9 cellular contexts compared by ENCODE assay signal in the genomic region with DNA sequence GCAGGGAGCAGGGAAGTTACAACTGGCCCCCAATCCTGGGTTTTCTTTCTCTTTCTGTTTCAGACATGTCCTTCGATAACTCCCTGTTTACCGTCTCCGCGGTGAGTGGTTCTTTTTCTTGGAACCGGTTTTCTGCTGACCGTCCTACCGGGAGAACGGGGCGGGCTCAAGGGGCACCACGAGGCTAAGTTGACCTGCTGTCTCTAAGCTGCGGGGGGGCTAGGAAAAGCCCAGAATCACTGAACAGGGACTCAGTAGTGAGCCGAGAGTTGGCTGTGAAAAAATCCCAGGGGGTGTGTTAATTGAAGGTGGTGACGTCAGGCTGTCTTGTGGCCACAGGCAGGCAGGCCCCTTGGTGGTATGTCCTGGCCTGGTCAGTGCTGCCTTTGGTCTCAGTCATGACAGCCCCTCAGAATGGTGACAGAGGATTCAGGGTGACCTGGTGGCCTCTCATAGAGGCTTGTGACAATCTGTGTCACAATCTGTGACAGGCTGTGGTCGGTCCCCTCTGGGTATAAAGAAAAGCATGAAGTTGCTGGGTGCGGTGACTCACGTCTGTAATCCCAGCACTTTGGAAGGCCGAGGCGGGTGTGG. TPM values are rescaled to one million over a fixed set of nuclear protein-coding genes. Genes with fewer than 3 reads are reported as not detected.
DNase-seq lines count a peak whose midpoint lies in the region; TF ChIP-seq lines count a peak whose summit lies in the region.
"Had no signal": no experiment of that assay in that cellular context is flagged by ENCODE, and none has a peak within 500 bp of the region (broad histone marks: within the 10 kb centered on the region; RNA-seq: fewer than 3 reads in every experiment).

No MANE protein-coding gene starts in this region.

- no peak overlapping the region for H2BK20ac ChIP-seq in H9 (ENCODE audit: low read depth, low read length, poor library complexity, severe bottlenecking)

- no peak for DNase-seq in CD8-positive, alpha-beta memory T cell
- DNase-seq in NB4 (ENCODE audit: low read depth) (peak; percentile 64), neural progenitor cell (ENCODE audit: low spot score) (no peak), HAP-1 (ENCODE audit: low spot score in 2 of 2) (no peak), COLO668 (lab: John Stamatoyannopoulos, UW; ENCODE audit: unreplicated experiment) (no peak), H9 (no peak)
- DNase-seq in activated CD8-positive, alpha-beta memory T cell treated with anti-CD3 and anti-CD28 coated beads, Interleukin-2, amount 50 U/mL, for 48 hours, result no peak
- DNase-seq: retina had no signal

- H3K9me3 Mint-ChIP-seq in CD8-positive, alpha-beta memory T cell, result no peaks in the 10 kb centered on the region
- peaks cover 2% of the 10 kb centered on the region for H3K9me3 Mint-ChIP-seq in neural progenitor cell
- no peaks in the 10 kb centered on the region for H3K9me3 Mint-ChIP-seq in H9

- H3K4me3 Mint-ChIP-seq in CD8-positive, alpha-beta memory T cell, result peak overlapping the region in 1 of 7 donors; percentile 54
- H3K4me3 Mint-ChIP-seq in neural progenitor cell (peak overlapping the region; percentile 19), H9 (no peak overlapping the region; a peak in 1 of 5 replicates)

- H2AFZ ChIP-seq in neural progenitor cell (replicated peaks), result peak overlapping the region; percentile 40
- no peak overlapping the region for H2AFZ ChIP-seq in H9 (ENCODE audit: low read length)

- H3K4ac ChIP-seq in H9 (ENCODE audit: low read depth, low read length), result no peak overlapping the region

- CTCF ChIA-PET in CD8-positive, alpha-beta memory T cell (lab: Charles Lee), result interaction anchor here (1.2 to 6.2 kb wide), 11 partner anchors 9 to 266 kb away, joined by 3 to 97 read pairs (median 5); partner anchors contain the start of genes DNM2 and TMED1

- H2BK120ac ChIP-seq in H9 (ENCODE audit: low read depth, low read length, poor library complexity, severe bottlenecking), result no peak overlapping the region

- H3K27ac Mint-ChIP-seq in CD8-positive, alpha-beta memory T cell, result peak overlapping the region in 1 of 8 donors; percentile 49
- peak overlapping the region; percentile 95 for H3K27ac Mint-ChIP-seq in neural progenitor cell
- peak overlapping the region in 1 of 3 experiments; percentile 87; a peak in 2 of 7 replicates for H3K27ac Mint-ChIP-seq in H9

- no peaks in the 10 kb centered on the region for H3F3A ChIP-seq in neural progenitor cell (ENCODE audit: low read depth)

- no peak for TF ChIP-seq POLR2A in NB4 (IDR thresholded peaks at IDR 0.05; ENCODE audit: extremely low read depth, insufficient read length)

- in situ Hi-C loops in HAP-1 (cut with MboI; ENCODE audit: low sequenced_read_pairs), result no loop called here

- H3K14ac ChIP-seq in H9 (ENCODE audit: insufficient read depth, low read length), result no peak overlapping the region

- no peaks in the 10 kb centered on the region for H3K79me2 ChIP-seq in neural progenitor cell (ENCODE audit: low read depth)
- no peaks in the 10 kb centered on the region; the same call in 1 of the 2 replicates for H3K79me2 ChIP-seq in H9 (ENCODE audit: insufficient read depth, low read length)

- peaks cover 10% of the 10 kb centered on the region for H3K4me1 ChIP-seq in CD8-positive, alpha-beta memory T cell (ENCODE audit: insufficient read depth, low read length)
- H3K4me1 ChIP-seq in ectodermal cell (ENCODE audit: control insufficient read depth, insufficient read depth, low read length) (no peaks in the 10 kb centered on the region), neural progenitor cell (no peaks in the 10 kb centered on the region), HAP-1 (no peaks in the 10 kb centered on the region), H9 (ENCODE audit: insufficient read depth, low read length) (0 out of 2 replicates have a peak, but pooled peaks cover 2% of the 10 kb centered on the region)

- H3K23ac ChIP-seq in H9 (ENCODE audit: insufficient read length, low read depth, low read length), result no peak overlapping the region

- H3K27me3 ChIP-seq in CD8-positive, alpha-beta memory T cell (ENCODE audit: insufficient read depth, low read length, poor library complexity, severe bottlenecking), result no peaks in the 10 kb centered on the region
- H3K27me3 ChIP-seq in ectodermal cell (ENCODE audit: control insufficient read depth, insufficient read depth, low read length, poor library complexity, severe bottlenecking) (no peaks in the 10 kb centered on the region), neural progenitor cell (no peaks in the 10 kb centered on the region), HAP-1 (ENCODE audit: low read depth) (no peaks in the 10 kb centered on the region), H9 (ENCODE audit: insufficient read depth, low read length) (no peaks in the 10 kb centered on the region)

- no peak overlapping the region for H3K4me3 ChIP-seq in CD8-positive, alpha-beta memory T cell (ENCODE audit: low read length)
- no peak overlapping the region for H3K4me3 ChIP-seq in NB4 (ENCODE audit: low read depth, low read length)
- H3K4me3 ChIP-seq in ectodermal cell (ENCODE audit: insufficient read depth, low read depth, low read length), result no peak overlapping the region
- H3K4me3 ChIP-seq in neural progenitor cell, result no peak overlapping the region
- H3K4me3 ChIP-seq in HAP-1, result no peak overlapping the region

- H2BK5ac ChIP-seq in H9 (ENCODE audit: insufficient read length, low read length), result no peak overlapping the region

- no peak overlapping the region for H3T11ph ChIP-seq in H9 (ENCODE audit: low read length)

- no peaks in the 10 kb centered on the region for H4K20me1 ChIP-seq in neural progenitor cell (ENCODE audit: low read depth)
- H4K20me1 ChIP-seq in H9 (ENCODE audit: control insufficient read depth, insufficient read depth, insufficient read length), result no peaks in the 10 kb centered on the region

- H3K23me2 ChIP-seq in H9 (ENCODE audit: insufficient read length, low read depth, low read length, poor library complexity, severe bottlenecking), result no peaks in the 10 kb centered on the region

- H4K8ac ChIP-seq in H9 (replicated peaks; ENCODE audit: insufficient read length, low read depth, low read length), result no peak overlapping the region

- H3K4me1 Mint-ChIP-seq in CD8-positive, alpha-beta memory T cell, result peaks cover 8 to 21% (median 11%) of the 10 kb centered on the region in 3 donors
- H3K4me1 Mint-ChIP-seq in neural progenitor cell, result peaks cover 20% of the 10 kb centered on the region
- H3K4me1 Mint-ChIP-seq in H9, result peaks cover 6 to 20% of the 10 kb centered on the region in 2 experiments

- TF ChIP-seq CTCF in NB4 (IDR thresholded peaks at IDR 0.05; ENCODE audit: low read depth, low read length) (no peak), neural progenitor cell (IDR thresholded peaks at IDR 0.05) (no peak), H9 (conservative IDR thresholded peaks at IDR 0.05) (no peak)

- H3K4me2 ChIP-seq in neural progenitor cell (no peak overlapping the region), H9 (ENCODE audit: insufficient read depth, insufficient read length, low read length) (no peak overlapping the region)

- no peak overlapping the region for H3K56ac ChIP-seq in H9 (ENCODE audit: insufficient read length, low read depth, low read length)

- no peaks in the 10 kb centered on the region for H3K36me3 ChIP-seq in CD8-positive, alpha-beta memory T cell (ENCODE audit: insufficient read depth, low read length)
- H3K36me3 ChIP-seq in ectodermal cell (ENCODE audit: control insufficient read depth, insufficient read depth, low read length), result no peaks in the 10 kb centered on the region
- no peaks in the 10 kb centered on the region for H3K36me3 ChIP-seq in neural progenitor cell
- H3K36me3 ChIP-seq in HAP-1 (replicated peaks), result no peaks in the 10 kb centered on the region

- no peak overlapping the region for H2AK5ac ChIP-seq in H9 (ENCODE audit: insufficient read length, low read length)

- no peak overlapping the region for H2BK12ac ChIP-seq in H9 (ENCODE audit: insufficient read length, low read depth, low read length)

- no peak overlapping the region for H4K5ac ChIP-seq in H9 (ENCODE audit: insufficient read length, low read depth, low read length)

- no peak overlapping the region for H3K9ac ChIP-seq in neural progenitor cell
- no peak overlapping the region for H3K9ac ChIP-seq in H9 (ENCODE audit: extremely low read depth, insufficient read length, low read length)

- no peak overlapping the region for H3K18ac ChIP-seq in H9 (ENCODE audit: insufficient read length, low read depth, low read length)

- no peak overlapping the region for H2BK15ac ChIP-seq in H9 (ENCODE audit: low read depth, low read length)

- no peaks in the 10 kb centered on the region for H3K9me3 ChIP-seq in CD8-positive, alpha-beta memory T cell (ENCODE audit: low read length)
- H3K9me3 ChIP-seq in ectodermal cell (ENCODE audit: control insufficient read depth, low read length), result no peaks in the 10 kb centered on the region
- no peaks in the 10 kb centered on the region for H3K9me3 ChIP-seq in neural progenitor cell (ENCODE audit: low read depth)
- no peaks in the 10 kb centered on the region for H3K9me3 ChIP-seq in HAP-1
- no peaks in the 10 kb centered on the region for H3K9me3 ChIP-seq in H9 (ENCODE audit: control insufficient read depth, low read depth, low read length)

- peaks cover 0 to 2% (median 0%) of the 10 kb centered on the region in 3 donors for H3K36me3 Mint-ChIP-seq in CD8-positive, alpha-beta memory T cell
- no peaks in the 10 kb centered on the region for H3K36me3 Mint-ChIP-seq in neural progenitor cell
- no peaks in the 10 kb centered on the region for H3K36me3 Mint-ChIP-seq in H9 (ENCODE audit: insufficient read depth in 1 of 3, low read depth in 3 of 3)

- H3K27me3 Mint-ChIP-seq in CD8-positive, alpha-beta memory T cell, result no peaks in the 10 kb centered on the region
- peaks cover 8% of the 10 kb centered on the region for H3K27me3 Mint-ChIP-seq in neural progenitor cell (ENCODE audit: insufficient read depth, low read depth)
- H3K27me3 Mint-ChIP-seq in H9 (ENCODE audit: low read depth), result no peaks in the 10 kb centered on the region

- no peaks in the 10 kb centered on the region for H3K79me1 ChIP-seq in H9 (ENCODE audit: insufficient read depth, low read depth, low read length, poor library complexity, severe bottlenecking)

- H4K91ac ChIP-seq in H9 (ENCODE audit: insufficient read length, low read depth, low read length), result no peak overlapping the region

- peak overlapping the region; percentile 51 for H3K27ac ChIP-seq in CD8-positive, alpha-beta memory T cell (ENCODE audit: low read depth, low read length)
- H3K27ac ChIP-seq in ectodermal cell (ENCODE audit: insufficient read depth, low read depth, low read length, poor library complexity, severe bottlenecking) (peak overlapping the region; percentile 8), neural progenitor cell (no peak overlapping the region), H9 (ENCODE audit: insufficient read length, low read depth, low read length) (no peak overlapping the region)

- POLR2A ChIA-PET in CD8-positive, alpha-beta memory T cell (lab: Charles Lee), result no interaction called here

- 77 to 81% methylated on average over 18 of the region's 18 CpGs for WGBS in ectodermal cell, 2 experiments
- no CpG with 5 or more reads among the region's 18 CpGs for WGBS in H9 (ENCODE audit: extremely low coverage, insufficient read length, low lambda C conversion rate)

RNA-seq across cellular contexts. Expression of gene CARM1, which starts 8.1 kb away (rescaled TPM):
- 10 to 100 TPM; 69.2 to 71.3 TPM for total RNA-seq in CD8-positive, alpha-beta memory T cell
- polyA plus RNA-seq in CD8-positive, alpha-beta memory T cell, result 0.51 TPM
- polyA plus RNA-seq in ectodermal cell (2013, experiment 1 of 4), result 151 TPM
- polyA plus RNA-seq in ectodermal cell (2013, experiment 2 of 4), result 136 TPM
- polyA plus RNA-seq in ectodermal cell (2013, experiment 3 of 4), result 121 TPM
- polyA plus RNA-seq in ectodermal cell (2013, experiment 4 of 4), result 130 TPM
- total RNA-seq in neural progenitor cell (ENCODE audit: low replicate concordance) (34.4 and 97.5 TPM in 2 replicates), H9 (2021) (111 and 113 TPM in 2 replicates)

RNA-seq across cellular contexts. Expression of gene C19orf38, which starts 15.0 kb away (rescaled TPM):
- total RNA-seq in CD8-positive, alpha-beta memory T cell, result under 1 TPM; 0.44 to 0.48 TPM
- not detected for polyA plus RNA-seq in CD8-positive, alpha-beta memory T cell
- not detected for polyA plus RNA-seq in ectodermal cell (2013, experiment 1 of 4)
- polyA plus RNA-seq in ectodermal cell (2013, experiment 2 of 4), result not detected
- 0.64 TPM for polyA plus RNA-seq in ectodermal cell (2013, experiment 3 of 4)
- polyA plus RNA-seq in ectodermal cell (2013, experiment 4 of 4), result 0.24 TPM
- total RNA-seq in neural progenitor cell (ENCODE audit: low replicate concordance) (0.62 TPM in 1 of 2 replicates, not detected in the other), H9 (2021) (0.20 TPM in 1 of 2 replicates, not detected in the other)

RNA-seq across cellular contexts. Expression of gene TMED1, which starts 27.2 kb away (rescaled TPM):
- 10 to 100 TPM; 15.7 to 16.6 TPM for total RNA-seq in CD8-positive, alpha-beta memory T cell
- polyA plus RNA-seq in CD8-positive, alpha-beta memory T cell, result 29.9 TPM
- polyA plus RNA-seq in ectodermal cell (2013, experiment 1 of 4), result 36.8 TPM
- polyA plus RNA-seq in ectodermal cell (2013, experiment 2 of 4), result 38.9 TPM
- 35.0 TPM for polyA plus RNA-seq in ectodermal cell (2013, experiment 3 of 4)
- polyA plus RNA-seq in ectodermal cell (2013, experiment 4 of 4), result 39.7 TPM
- total RNA-seq in neural progenitor cell (ENCODE audit: low replicate concordance) (27.0 and 57.9 TPM in 2 replicates), H9 (2021) (32.1 and 32.3 TPM in 2 replicates)

Comparison
In these comparisons a context has a peak if more than half of its experiments do, and no peak if none do; other contexts are left out.
1. H3K27ac ChIP-seq: peak in CD8-positive, alpha-beta memory T cell (single experiment) and ectodermal cell (single experiment); none in neural progenitor cell (single experiment) and H9 (single experiment).